15 cellular contexts compared by ENCODE assay signal in the genomic region with DNA sequence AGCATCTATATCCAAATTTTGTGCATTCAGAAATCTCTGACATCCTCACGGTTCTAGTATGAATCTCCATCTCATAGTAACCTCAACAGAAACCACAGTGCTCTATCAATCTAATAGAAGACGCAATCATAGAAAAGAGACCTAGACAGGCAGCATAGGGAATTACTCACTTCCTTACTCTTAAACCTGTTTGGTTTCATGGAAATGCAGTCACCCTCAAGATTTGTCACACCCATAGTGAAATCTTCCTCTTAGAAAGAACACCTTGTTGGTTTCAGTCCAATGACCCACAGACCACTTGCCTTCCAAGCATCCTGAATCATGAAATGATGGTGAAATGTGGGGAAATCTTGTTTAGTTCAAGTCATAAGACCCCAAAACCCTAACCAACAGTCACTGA.
A peak's percentile ranks its signal among the peaks of the same experiment; 100 is the strongest.
DNase-seq lines count a peak whose midpoint lies in the region; ATAC-seq and TF ChIP-seq lines count a peak whose summit lies in the region.
"Had no signal": no experiment of that assay in that cellular context is flagged by ENCODE, and none has a peak within 500 bp of the region (broad histone marks: within the 10 kb centered on the region; RNA-seq: fewer than 3 reads in every experiment).

No MANE protein-coding gene starts in this region.

- H3K36me3 ChIP-seq in suprapubic skin: no peaks in the 10 kb centered on the region
- H3K36me3 ChIP-seq: HAP-1 had no signal

- peak overlapping the region; percentile 84 for H3K27ac Mint-ChIP-seq in activated T-cell treated with anti-CD3 and anti-CD28 coated beads, Interleukin-2, amount 50 U/mL, for 72 hours
- peak overlapping the region; percentile 19 for H3K27ac Mint-ChIP-seq in T-helper 1 cell treated with Interleukin-12 subunit alpha and Interleukin-12 subunit beta and Interleukin-4 antibody, amounts not matched to agents 30 μg/mL and 1 μg/mL, for 36 hours
- H3K27ac Mint-ChIP-seq in stimulated activated naive CD8-positive, alpha-beta T cell treated with anti-CD3 and anti-CD28 coated beads, Interleukin-15, amount 100 ng/mL, for 72 hours: peak overlapping the region; percentile 38 to 42
- H3K27ac Mint-ChIP-seq: CD4-positive, CD25-positive, alpha-beta regulatory T cell had no signal

- no peak for TF ChIP-seq POLR2A in suprapubic skin (IDR thresholded peaks at IDR 0.05)

- no peak overlapping the region for H3K27ac ChIP-seq in suprapubic skin

- no peak for TF ChIP-seq EP300 in suprapubic skin (IDR thresholded peaks at IDR 0.05)

- peaks cover 7% of the 10 kb centered on the region for H3K27me3 Mint-ChIP-seq in activated T-cell treated with anti-CD3 and anti-CD28 coated beads, Interleukin-2, amount 50 U/mL, for 72 hours (ENCODE audit: low read depth)
- H3K27me3 Mint-ChIP-seq in T-helper 1 cell treated with Interleukin-12 subunit alpha and Interleukin-12 subunit beta and Interleukin-4 antibody, amounts not matched to agents 30 μg/mL and 1 μg/mL, for 36 hours (ENCODE audit: low read depth): peaks cover 4% of the 10 kb centered on the region
- peaks cover 6% of the 10 kb centered on the region for H3K27me3 Mint-ChIP-seq in stimulated activated naive CD8-positive, alpha-beta T cell treated with anti-CD3 and anti-CD28 coated beads, Interleukin-15, amount 100 ng/mL, for 72 hours

- peak overlapping the region in 1 of 2 donors; percentile 39 for H3K4me3 Mint-ChIP-seq in activated T-cell treated with anti-CD3 and anti-CD28 coated beads, Interleukin-2, amount 50 U/mL, for 72 hours
- no peak overlapping the region for H3K4me3 Mint-ChIP-seq in T-helper 1 cell treated with Interleukin-12 subunit alpha and Interleukin-12 subunit beta and Interleukin-4 antibody, amounts not matched to agents 30 μg/mL and 1 μg/mL, for 36 hours
- H3K4me3 Mint-ChIP-seq in stimulated activated naive CD8-positive, alpha-beta T cell treated with anti-CD3 and anti-CD28 coated beads, Interleukin-15, amount 100 ng/mL, for 72 hours: no peak overlapping the region
- H3K4me3 Mint-ChIP-seq: CD4-positive, CD25-positive, alpha-beta regulatory T cell had no signal

- H3K27me3 ChIP-seq in suprapubic skin: no peaks in the 10 kb centered on the region

- H3K4me3 ChIP-seq in suprapubic skin: no peak overlapping the region
- H3K4me3 ChIP-seq: HAP-1 had no signal

- peaks cover 14% of the 10 kb centered on the region for H3K4me1 Mint-ChIP-seq in activated T-cell treated with anti-CD3 and anti-CD28 coated beads, Interleukin-2, amount 50 U/mL, for 72 hours (ENCODE audit: low read depth)
- H3K4me1 Mint-ChIP-seq in T-helper 1 cell treated with Interleukin-12 subunit alpha and Interleukin-12 subunit beta and Interleukin-4 antibody, amounts not matched to agents 30 μg/mL and 1 μg/mL, for 36 hours (ENCODE audit: low read depth): peaks cover 25% of the 10 kb centered on the region
- H3K4me1 Mint-ChIP-seq in stimulated activated naive CD8-positive, alpha-beta T cell treated with anti-CD3 and anti-CD28 coated beads, Interleukin-15, amount 100 ng/mL, for 72 hours: peaks cover 14% of the 10 kb centered on the region
- H3K4me1 Mint-ChIP-seq: CD4-positive, CD25-positive, alpha-beta regulatory T cell had no signal

- WGBS in suprapubic skin: 89% methylated on average over 2 of the region's 2 CpGs

- peaks cover 3% of the 10 kb centered on the region for H3K4me1 ChIP-seq in suprapubic skin
- H3K4me1 ChIP-seq: HAP-1 had no signal

- peak; percentile 88 to 89 for ATAC-seq in activated T-cell treated with anti-CD3 and anti-CD28 coated beads, Interleukin-2, amount 50 U/mL, for 72 hours (replicated peaks in 1 of 2)
- peak; percentile 77 for ATAC-seq in esophagus mucosa
- ATAC-seq in stimulated activated naive CD8-positive, alpha-beta T cell treated with anti-CD3 and anti-CD28 coated beads, Interleukin-15, amount 100 ng/mL, for 72 hours: peak; percentile 97

- TF ChIP-seq CTCF in suprapubic skin (IDR thresholded peaks at IDR 0.05): no peak

- peak; percentile 34 to 41 for DNase-seq in activated T-cell treated with anti-CD3 and anti-CD28 coated beads, Interleukin-2, amount 50 U/mL, for 72 hours
- no peak for DNase-seq in activated T-cell treated with anti-CD3 and anti-CD28 coated beads, Interleukin-2, amount 50 U/mL, for 1 hour
- DNase-seq in stimulated activated naive CD8-positive, alpha-beta T cell treated with anti-CD3 and anti-CD28 coated beads, Interleukin-15, amount 100 ng/mL, for 72 hours: peak in 1 of 2 donors; percentile 54
- DNase-seq in AML-193 (lab: John Stamatoyannopoulos, UW) (no peak), suprapubic skin (ENCODE audit: low spot score in 2 of 2) (no peak)
- DNase-seq: DMS79, MV-4-11, NCI-H1417 treated with DMSO at 0.1 percent for 48 hours, NCI-H2029, NCI-H510A, NCI-H82 had no signal

- no peaks in the 10 kb centered on the region for H3K9me3 ChIP-seq in suprapubic skin
- H3K9me3 ChIP-seq: HAP-1 had no signal

- H3K9me3 Mint-ChIP-seq in activated T-cell treated with anti-CD3 and anti-CD28 coated beads, Interleukin-2, amount 50 U/mL, for 72 hours: no peaks in the 10 kb centered on the region
- peaks cover 13% of the 10 kb centered on the region for H3K9me3 Mint-ChIP-seq in T-helper 1 cell treated with Interleukin-12 subunit alpha and Interleukin-12 subunit beta and Interleukin-4 antibody, amounts not matched to agents 30 μg/mL and 1 μg/mL, for 36 hours
- no peaks in the 10 kb centered on the region for H3K9me3 Mint-ChIP-seq in stimulated activated naive CD8-positive, alpha-beta T cell treated with anti-CD3 and anti-CD28 coated beads, Interleukin-15, amount 100 ng/mL, for 72 hours

- H3K36me3 Mint-ChIP-seq in activated T-cell treated with anti-CD3 and anti-CD28 coated beads, Interleukin-2, amount 50 U/mL, for 72 hours (ENCODE audit: insufficient read depth in 2 of 2): no peaks in the 10 kb centered on the region
- H3K36me3 Mint-ChIP-seq in T-helper 1 cell treated with Interleukin-12 subunit alpha and Interleukin-12 subunit beta and Interleukin-4 antibody, amounts not matched to agents 30 μg/mL and 1 μg/mL, for 36 hours (ENCODE audit: low read depth): peaks cover 11% of the 10 kb centered on the region
- H3K36me3 Mint-ChIP-seq: CD4-positive, CD25-positive, alpha-beta regulatory T cell had no signal

Comparison
In these comparisons a context has a peak if more than half of its experiments do, and no peak if none do; other contexts are left out.
1. DNase-seq: peak in activated T-cell treated with anti-CD3 and anti-CD28 coated beads, Interleukin-2, amount 50 U/mL, for 72 hours (2 of 2); none in activated T-cell treated with anti-CD3 and anti-CD28 coated beads, Interleukin-2, amount 50 U/mL, for 1 hour (single experiment), AML-193 (0 of 2) and suprapubic skin (0 of 2).
2. H3K27ac Mint-ChIP-seq: peak in every context shown above with its lines; median percentile 84 in activated T-cell treated with anti-CD3 and anti-CD28 coated beads, Interleukin-2, amount 50 U/mL, for 72 hours; 40 in stimulated activated naive CD8-positive, alpha-beta T cell treated with anti-CD3 and anti-CD28 coated beads, Interleukin-15, amount 100 ng/mL, for 72 hours; 19 in T-helper 1 cell treated with Interleukin-12 subunit alpha and Interleukin-12 subunit beta and Interleukin-4 antibody, amounts not matched to agents 30 μg/mL and 1 μg/mL, for 36 hours.
3. Peak in every context shown above with its lines, with median percentiles within 50 percentile points of each other: ATAC-seq.